In the genomic region with DNA sequence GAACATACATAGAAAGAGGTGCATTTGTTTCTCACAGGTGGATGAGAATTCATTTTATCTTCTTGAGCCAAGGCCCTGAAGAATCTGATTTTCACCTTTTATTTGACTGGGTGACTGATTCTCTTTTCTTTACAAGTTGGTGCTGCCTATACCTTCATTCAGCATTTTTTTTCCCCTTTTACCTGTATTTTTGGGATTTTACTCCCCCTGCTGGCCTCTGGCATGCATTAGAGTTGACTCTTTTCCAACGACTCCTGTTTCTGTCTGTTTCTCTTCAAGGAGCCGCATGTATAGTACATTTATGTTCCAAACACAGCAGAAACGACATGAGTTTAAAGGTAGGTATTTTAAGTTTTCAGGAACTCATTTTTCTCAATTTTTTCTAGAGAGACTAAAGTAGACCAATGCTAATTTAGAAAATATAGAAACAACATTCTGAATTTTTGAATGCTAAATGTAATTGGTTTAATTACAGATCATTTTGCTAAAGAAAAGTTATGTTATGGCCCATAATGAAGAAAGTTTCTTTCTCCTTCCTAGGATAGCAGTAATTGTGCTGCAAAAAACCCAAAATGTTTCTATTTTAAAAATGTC, we compare ENCODE assay signal across 1 cellular context.
TF ChIP-seq lines count a peak whose summit lies in the region.

No MANE protein-coding gene starts in this region.

TF ChIP-seq in HepG2, 621 proteins besides CTCF, POLR2A, EP300 and RAD21 (continued from another document):
- TF ChIP-seq ATF7 (IDR thresholded peaks at IDR 0.05): no peak
- no peak for TF ChIP-seq ATF7 (CRISPR knock-in tag; IDR thresholded peaks at IDR 0.05)
- TF ChIP-seq, protein P1, sequence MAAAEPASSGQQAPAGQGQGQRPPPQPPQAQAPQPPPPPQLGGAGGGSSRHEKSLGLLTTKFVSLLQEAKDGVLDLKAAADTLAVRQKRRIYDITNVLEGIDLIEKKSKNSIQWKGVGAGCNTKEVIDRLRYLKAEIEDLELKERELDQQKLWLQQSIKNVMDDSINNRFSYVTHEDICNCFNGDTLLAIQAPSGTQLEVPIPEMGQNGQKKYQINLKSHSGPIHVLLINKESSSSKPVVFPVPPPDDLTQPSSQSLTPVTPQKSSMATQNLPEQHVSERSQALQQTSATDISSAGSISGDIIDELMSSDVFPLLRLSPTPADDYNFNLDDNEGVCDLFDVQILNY (CRISPR knock-in tag; conservative IDR thresholded peaks at IDR 0.05): no peak
- TF ChIP-seq, protein P2, sequence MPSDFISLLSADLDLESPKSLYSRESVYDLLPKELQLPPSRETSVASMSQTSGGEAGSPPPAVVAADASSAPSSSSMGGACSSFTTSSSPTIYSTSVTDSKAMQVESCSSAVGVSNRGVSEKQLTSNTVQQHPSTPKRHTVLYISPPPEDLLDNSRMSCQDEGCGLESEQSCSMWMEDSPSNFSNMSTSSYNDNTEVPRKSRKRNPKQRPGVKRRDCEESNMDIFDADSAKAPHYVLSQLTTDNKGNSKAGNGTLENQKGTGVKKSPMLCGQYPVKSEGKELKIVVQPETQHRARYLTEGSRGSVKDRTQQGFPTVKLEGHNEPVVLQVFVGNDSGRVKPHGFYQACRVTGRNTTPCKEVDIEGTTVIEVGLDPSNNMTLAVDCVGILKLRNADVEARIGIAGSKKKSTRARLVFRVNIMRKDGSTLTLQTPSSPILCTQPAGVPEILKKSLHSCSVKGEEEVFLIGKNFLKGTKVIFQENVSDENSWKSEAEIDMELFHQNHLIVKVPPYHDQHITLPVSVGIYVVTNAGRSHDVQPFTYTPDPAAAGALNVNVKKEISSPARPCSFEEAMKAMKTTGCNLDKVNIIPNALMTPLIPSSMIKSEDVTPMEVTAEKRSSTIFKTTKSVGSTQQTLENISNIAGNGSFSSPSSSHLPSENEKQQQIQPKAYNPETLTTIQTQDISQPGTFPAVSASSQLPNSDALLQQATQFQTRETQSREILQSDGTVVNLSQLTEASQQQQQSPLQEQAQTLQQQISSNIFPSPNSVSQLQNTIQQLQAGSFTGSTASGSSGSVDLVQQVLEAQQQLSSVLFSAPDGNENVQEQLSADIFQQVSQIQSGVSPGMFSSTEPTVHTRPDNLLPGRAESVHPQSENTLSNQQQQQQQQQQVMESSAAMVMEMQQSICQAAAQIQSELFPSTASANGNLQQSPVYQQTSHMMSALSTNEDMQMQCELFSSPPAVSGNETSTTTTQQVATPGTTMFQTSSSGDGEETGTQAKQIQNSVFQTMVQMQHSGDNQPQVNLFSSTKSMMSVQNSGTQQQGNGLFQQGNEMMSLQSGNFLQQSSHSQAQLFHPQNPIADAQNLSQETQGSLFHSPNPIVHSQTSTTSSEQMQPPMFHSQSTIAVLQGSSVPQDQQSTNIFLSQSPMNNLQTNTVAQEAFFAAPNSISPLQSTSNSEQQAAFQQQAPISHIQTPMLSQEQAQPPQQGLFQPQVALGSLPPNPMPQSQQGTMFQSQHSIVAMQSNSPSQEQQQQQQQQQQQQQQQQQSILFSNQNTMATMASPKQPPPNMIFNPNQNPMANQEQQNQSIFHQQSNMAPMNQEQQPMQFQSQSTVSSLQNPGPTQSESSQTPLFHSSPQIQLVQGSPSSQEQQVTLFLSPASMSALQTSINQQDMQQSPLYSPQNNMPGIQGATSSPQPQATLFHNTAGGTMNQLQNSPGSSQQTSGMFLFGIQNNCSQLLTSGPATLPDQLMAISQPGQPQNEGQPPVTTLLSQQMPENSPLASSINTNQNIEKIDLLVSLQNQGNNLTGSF (CRISPR knock-in tag; IDR thresholded peaks at IDR 0.05): no peak
- TF ChIP-seq, protein P3, sequence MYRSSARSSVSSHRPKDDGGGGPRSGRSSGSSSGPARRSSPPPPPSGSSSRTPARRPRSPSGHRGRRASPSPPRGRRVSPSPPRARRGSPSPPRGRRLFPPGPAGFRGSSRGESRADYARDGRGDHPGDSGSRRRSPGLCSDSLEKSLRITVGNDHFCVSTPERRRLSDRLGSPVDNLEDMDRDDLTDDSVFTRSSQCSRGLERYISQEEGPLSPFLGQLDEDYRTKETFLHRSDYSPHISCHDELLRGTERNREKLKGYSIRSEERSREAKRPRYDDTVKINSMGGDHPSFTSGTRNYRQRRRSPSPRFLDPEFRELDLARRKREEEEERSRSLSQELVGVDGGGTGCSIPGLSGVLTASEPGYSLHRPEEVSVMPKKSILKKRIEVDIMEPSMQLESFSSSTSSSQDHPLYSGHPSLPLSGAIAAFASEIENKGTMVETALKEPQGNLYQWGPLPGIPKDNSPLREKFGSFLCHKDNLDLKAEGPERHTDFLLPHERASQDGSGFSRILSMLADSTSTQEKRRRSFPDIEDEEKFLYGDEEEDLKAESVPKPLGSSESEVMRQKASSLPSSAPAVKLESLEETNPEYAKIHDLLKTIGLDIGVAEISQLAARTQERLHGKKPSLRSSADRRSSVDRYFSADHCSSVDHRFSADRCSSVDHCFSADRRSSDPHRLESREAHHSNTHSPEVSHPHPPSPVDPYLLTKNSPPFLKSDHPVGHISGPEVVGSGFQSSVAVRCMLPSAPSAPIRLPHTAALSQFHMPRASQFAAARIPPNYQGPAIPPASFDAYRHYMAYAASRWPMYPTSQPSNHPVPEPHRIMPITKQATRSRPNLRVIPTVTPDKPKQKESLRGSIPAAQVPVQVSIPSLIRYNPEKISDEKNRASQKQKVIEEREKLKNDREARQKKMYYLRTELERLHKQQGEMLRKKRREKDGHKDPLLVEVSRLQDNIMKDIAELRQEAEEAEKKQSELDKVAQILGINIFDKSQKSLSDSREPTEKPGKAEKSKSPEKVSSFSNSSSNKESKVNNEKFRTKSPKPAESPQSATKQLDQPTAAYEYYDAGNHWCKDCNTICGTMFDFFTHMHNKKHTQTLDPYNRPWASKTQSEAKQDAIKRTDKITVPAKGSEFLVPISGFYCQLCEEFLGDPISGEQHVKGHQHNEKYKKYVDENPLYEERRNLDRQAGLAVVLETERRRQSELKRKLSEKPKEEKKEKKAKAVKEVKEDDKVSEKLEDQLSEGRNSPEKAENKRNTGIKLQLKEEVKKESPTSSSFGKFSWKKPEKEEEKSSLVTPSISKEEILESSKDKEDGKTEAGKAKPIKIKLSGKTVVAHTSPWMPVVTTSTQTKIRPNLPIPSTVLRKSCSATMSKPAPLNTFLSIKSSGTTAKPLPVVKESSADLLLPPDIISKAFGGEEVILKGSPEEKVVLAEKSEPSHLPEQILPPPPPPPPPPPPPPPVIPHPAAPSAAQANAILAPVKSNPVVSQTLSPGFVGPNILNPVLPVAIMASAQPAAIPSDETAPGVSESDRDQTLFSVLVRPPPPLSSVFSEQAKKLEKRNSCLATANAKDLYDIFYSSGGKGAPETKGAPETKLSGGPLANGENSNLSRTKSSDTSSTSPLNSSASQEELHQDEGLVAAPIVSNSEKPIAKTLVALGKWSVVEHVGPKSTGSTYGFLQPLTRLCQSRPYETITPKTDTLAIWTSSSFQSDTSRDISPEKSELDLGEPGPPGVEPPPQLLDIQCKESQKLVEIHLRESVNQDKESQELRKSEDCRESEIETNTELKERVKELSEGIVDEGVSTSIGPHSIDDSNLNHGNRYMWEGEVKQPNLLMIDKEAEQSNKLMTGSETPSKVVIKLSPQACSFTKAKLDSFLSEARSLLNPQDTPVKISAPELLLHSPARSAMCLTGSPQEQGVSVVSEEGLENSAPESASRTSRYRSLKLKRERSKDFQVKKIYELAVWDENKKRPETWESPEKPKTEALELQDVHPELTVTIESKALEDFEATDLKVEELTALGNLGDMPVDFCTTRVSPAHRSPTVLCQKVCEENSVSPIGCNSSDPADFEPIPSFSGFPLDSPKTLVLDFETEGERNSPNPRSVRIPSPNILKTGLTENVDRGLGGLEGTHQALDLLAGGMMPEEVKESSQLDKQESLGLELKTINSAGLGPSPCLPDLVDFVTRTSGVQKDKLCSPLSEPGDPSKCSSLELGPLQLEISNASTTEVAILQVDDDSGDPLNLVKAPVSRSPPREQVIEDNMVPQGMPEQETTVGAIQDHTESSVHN (CRISPR knock-in tag; IDR thresholded peaks at IDR 0.05): no peak
- TF ChIP-seq, protein P4, sequence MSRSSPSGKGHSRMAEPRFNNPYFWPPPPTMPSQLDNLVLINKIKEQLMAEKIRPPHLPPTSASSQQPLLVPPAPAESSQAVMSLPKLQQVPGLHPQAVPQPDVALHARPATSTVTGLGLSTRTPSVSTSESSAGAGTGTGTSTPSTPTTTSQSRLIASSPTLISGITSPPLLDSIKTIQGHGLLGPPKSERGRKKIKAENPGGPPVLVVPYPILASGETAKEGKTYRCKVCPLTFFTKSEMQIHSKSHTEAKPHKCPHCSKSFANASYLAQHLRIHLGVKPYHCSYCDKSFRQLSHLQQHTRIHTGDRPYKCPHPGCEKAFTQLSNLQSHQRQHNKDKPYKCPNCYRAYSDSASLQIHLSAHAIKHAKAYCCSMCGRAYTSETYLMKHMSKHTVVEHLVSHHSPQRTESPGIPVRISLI (CRISPR knock-in tag; IDR thresholded peaks at IDR 0.05; ENCODE audit: borderline replicate concordance): peak; percentile 50; the same call in 1 of the 2 replicates
- TF ChIP-seq ZNF235 (CRISPR knock-in tag; IDR thresholded peaks at IDR 0.05; ENCODE audit: borderline replicate concordance): no peak
- no peak for TF ChIP-seq NCOA5 (CRISPR knock-in tag; IDR thresholded peaks at IDR 0.05)
- TF ChIP-seq ZNF644 (CRISPR knock-in tag; IDR thresholded peaks at IDR 0.05; ENCODE audit: low read depth): no peak
- TF ChIP-seq KLF16 (CRISPR knock-in tag; IDR thresholded peaks at IDR 0.05): no peak
- TF ChIP-seq, protein P5, sequence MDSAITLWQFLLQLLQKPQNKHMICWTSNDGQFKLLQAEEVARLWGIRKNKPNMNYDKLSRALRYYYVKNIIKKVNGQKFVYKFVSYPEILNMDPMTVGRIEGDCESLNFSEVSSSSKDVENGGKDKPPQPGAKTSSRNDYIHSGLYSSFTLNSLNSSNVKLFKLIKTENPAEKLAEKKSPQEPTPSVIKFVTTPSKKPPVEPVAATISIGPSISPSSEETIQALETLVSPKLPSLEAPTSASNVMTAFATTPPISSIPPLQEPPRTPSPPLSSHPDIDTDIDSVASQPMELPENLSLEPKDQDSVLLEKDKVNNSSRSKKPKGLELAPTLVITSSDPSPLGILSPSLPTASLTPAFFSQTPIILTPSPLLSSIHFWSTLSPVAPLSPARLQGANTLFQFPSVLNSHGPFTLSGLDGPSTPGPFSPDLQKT (CRISPR knock-in tag; IDR thresholded peaks at IDR 0.05; ENCODE audit: borderline replicate concordance): no peak
- no peak for TF ChIP-seq RXRB (CRISPR knock-in tag; IDR thresholded peaks at IDR 0.05; ENCODE audit: borderline replicate concordance)
TF ChIP-seq in HepG2: peak in this region for 4.
